ENCODE assay signal across 8 cellular contexts in genomic region chr3:49104427-49105291, GRCh38. TPM values are rescaled to one million over a fixed set of nuclear protein-coding genes. Genes with fewer than 3 reads are reported as not detected.
DNase-seq lines count a peak whose midpoint lies in the region; ATAC-seq, FAIRE-seq and TF ChIP-seq lines count a peak whose summit lies in the region.

TSS of gene QARS1 (minus strand) at chr3:49104757. CDS start at chr3:49104733, 24 bp downstream.

- H3K4me3 Mint-ChIP-seq in activated naive CD4-positive, alpha-beta T cell treated with anti-CD3 and anti-CD28 coated beads for 36 hours, result peak within 1 kb of the TSS; percentile 97

- H4K20me1 ChIP-seq in HCT116 (ENCODE audit: insufficient read depth), result no peaks in the 10 kb centered on the region

- peaks cover 19% of the 10 kb centered on the region for H3K36me3 Mint-ChIP-seq in activated naive CD4-positive, alpha-beta T cell treated with anti-CD3 and anti-CD28 coated beads for 36 hours (ENCODE audit: low read depth)

- TF ChIP-seq POLR2A in HCT116 (IDR thresholded peaks at IDR 0.05; ENCODE audit: borderline replicate concordance, extremely low read depth, insufficient read depth, insufficient read length), result peak; percentile 53

- peak; percentile 98 for FAIRE-seq in G401.6 (lab: Jason Lieb, UNC)
- FAIRE-seq in frontal cortex (lab: Jason Lieb, UNC), result no peak

- peak within 1 kb of the TSS; percentile 79 for H3K27ac ChIP-seq in HCT116 (ENCODE audit: low read depth, low read length)
- H3K27ac ChIP-seq in SK-N-MC, result peak within 1 kb of the TSS; percentile 57; the same call in 1 of the 2 replicates
- H3K27ac ChIP-seq in neutrophil, result peak within 1 kb of the TSS; percentile 75

- H3K9me3 ChIP-seq in HCT116 (ENCODE audit: control insufficient read depth in 1 of 2, insufficient read depth in 1 of 2, low read depth in 1 of 2, low read length in 2 of 2) (no peaks in the 10 kb centered on the region), SK-N-MC (ENCODE audit: low read depth, low read length) (no peaks in the 10 kb centered on the region), neutrophil (no peaks in the 10 kb centered on the region)

- H3K27me3 ChIP-seq in HCT116 (ENCODE audit: insufficient read depth, low read length) (no peaks in the 10 kb centered on the region), neutrophil (no peaks in the 10 kb centered on the region)

- TF ChIP-seq CTCF in HCT116 (IDR thresholded peaks at IDR 0.05 in 2 of 3, conservative IDR thresholded peaks at IDR 0.05 in 1 of 3; ENCODE audit: borderline replicate concordance in 1 of 3, insufficient read depth in 1 of 3, low read depth in 2 of 3, low read length in 2 of 3) (no peak), neutrophil (IDR thresholded peaks at IDR 0.05) (no peak), subcutaneous adipose tissue (IDR thresholded peaks at IDR 0.05; ENCODE audit: low read depth) (no peak)

- H3K4me3 ChIP-seq in HCT116 (replicated peaks in 1 of 2; ENCODE audit: low read depth in 1 of 2, low read length in 2 of 2), result peak within 1 kb of the TSS; percentile 93 to 97
- H3K4me3 ChIP-seq in SK-N-MC, result peak within 1 kb of the TSS; percentile 88
- peak within 1 kb of the TSS; percentile 92 to 96 for H3K4me3 ChIP-seq in neutrophil (ENCODE audit: low read depth in 1 of 2, low read length in 1 of 2)

- RAD21 ChIA-PET in HCT116 (lab: Charles Lee; ENCODE audit: low non-redundant PET in 1 of 2, low total read pairs in 2 of 2, uncharacterized antibody in 2 of 2, unreplicated experiment in 2 of 2), result interaction anchor here in 1 of 2 experiments (1.3 kb wide), 1 partner anchor 10 kb away, joined by 3 read pairs; no protein-coding TSS in a partner anchor

- H3K27me3 Mint-ChIP-seq in activated naive CD4-positive, alpha-beta T cell treated with anti-CD3 and anti-CD28 coated beads for 36 hours (ENCODE audit: low read depth), result no peaks in the 10 kb centered on the region

- intact Hi-C loops in HCT116 (cut with micrococcal nuclease), result no loop called here
- intact Hi-C loops in activated naive CD4-positive, alpha-beta T cell treated with anti-CD3 and anti-CD28 coated beads for 36 hours (cut with micrococcal nuclease), result loop anchor here (1.0 kb wide), 2 partner anchors 10 to 16 kb away; partner anchors contain the start of genes QRICH1 and USP19

- H3K79me2 ChIP-seq in HCT116 (ENCODE audit: insufficient read depth, low read length), result peaks cover 23% of the 10 kb centered on the region

- no peak for TF ChIP-seq RAD21 in HCT116 (IDR thresholded peaks at IDR 0.05; ENCODE audit: low read depth)

- CTCF ChIA-PET in HCT116 (lab: Charles Lee), result interaction anchor here (1.6 kb wide), 1 partner anchor 10 kb away, joined by 6 read pairs; the partner anchor contains the start of gene QRICH1
- CTCF ChIA-PET in activated naive CD4-positive, alpha-beta T cell treated with anti-CD3 and anti-CD28 coated beads for 36 hours (lab: Charles Lee), result interaction anchor here (1.9 to 2.9 kb wide), 2 partner anchors 10 to 82 kb away, joined by 5 to 12 read pairs; partner anchors contain the start of genes NDUFAF3 and QRICH1

- peaks cover 34 to 36% of the 10 kb centered on the region in 2 experiments for H3K36me3 ChIP-seq in HCT116 (ENCODE audit: control insufficient read depth in 1 of 2, insufficient read depth in 2 of 2, low read length in 2 of 2)
- peaks cover 21% of the 10 kb centered on the region; the same call in 1 of the 2 replicates for H3K36me3 ChIP-seq in SK-N-MC (ENCODE audit: insufficient read depth, low read length)
- peaks cover 60% of the 10 kb centered on the region for H3K36me3 ChIP-seq in neutrophil

- H3K27ac Mint-ChIP-seq in activated naive CD4-positive, alpha-beta T cell treated with anti-CD3 and anti-CD28 coated beads for 36 hours, result peak within 1 kb of the TSS; percentile 85

- H2AFZ ChIP-seq in HCT116 (ENCODE audit: low read depth, low read length, poor library complexity, severe bottlenecking), result peak within 1 kb of the TSS; percentile 39

- peak; percentile 96 for ATAC-seq in HCT116

- POLR2A ChIA-PET in HCT116 (lab: Charles Lee), result interaction anchor here (1.4 to 2.1 kb wide), 3 partner anchors 10 to 16 kb away, joined by 3 to 11 read pairs (median 8); partner anchors contain the start of genes QRICH1 and USP19

- peaks cover 9 to 20% of the 10 kb centered on the region in 2 experiments; a peak in 3 of 4 replicates for H3K4me1 ChIP-seq in HCT116 (ENCODE audit: control insufficient read depth in 1 of 2, insufficient read depth in 2 of 2, low read length in 2 of 2)
- H3K4me1 ChIP-seq in neutrophil (ENCODE audit: control insufficient read depth in 1 of 2, insufficient read depth in 1 of 2, low read depth in 1 of 2, low read length in 1 of 2), result peaks cover 18 to 20% of the 10 kb centered on the region in 2 experiments

- H3K4me2 ChIP-seq in HCT116 (ENCODE audit: low read length), result peak within 1 kb of the TSS; percentile 96

- H3K4me1 Mint-ChIP-seq in activated naive CD4-positive, alpha-beta T cell treated with anti-CD3 and anti-CD28 coated beads for 36 hours (ENCODE audit: low read depth), result peaks cover 26% of the 10 kb centered on the region

- peak; percentile 78 for DNase-seq in HCT116 (ENCODE audit: low read depth, low spot score)
- DNase-seq in NAMALWA (ENCODE audit: low spot score), result peak; percentile 88
- no peak for DNase-seq in SK-N-MC (ENCODE audit: low read depth, low spot score)
- DNase-seq in activated naive CD4-positive, alpha-beta T cell treated with anti-CD3 and anti-CD28 coated beads for 36 hours, result peak; percentile 94
- DNase-seq in frontal cortex (ENCODE audit: low spot score in 2 of 2), result peak; percentile 89 to 96

- BruUV-seq in HCT116 (replicated peaks; lab: Mats Ljungman, UMichigan), result TSS peak; percentile 93

- H3K9me3 Mint-ChIP-seq in activated naive CD4-positive, alpha-beta T cell treated with anti-CD3 and anti-CD28 coated beads for 36 hours, result no peaks in the 10 kb centered on the region

- peak within 1 kb of the TSS; percentile 92 for H3K9ac ChIP-seq in HCT116 (ENCODE audit: low read length)
- H3K9ac ChIP-seq in SK-N-MC (ENCODE audit: insufficient read length), result peak within 1 kb of the TSS; percentile 86

- H3K9me2 ChIP-seq in HCT116 (ENCODE audit: insufficient read depth), result no peaks in the 10 kb centered on the region

TF ChIP-seq in HCT116, 20 proteins besides CTCF, POLR2A, EP300 and RAD21 (continues in another document):
- TF ChIP-seq ZBTB33 (IDR thresholded peaks at IDR 0.05; ENCODE audit: extremely low read depth, insufficient replicate concordance, low read length) (peak; percentile 20), SIN3A (IDR thresholded peaks at IDR 0.05; ENCODE audit: low read depth) (peak; percentile 77; the same call in 1 of the 2 replicates), SRF (IDR thresholded peaks at IDR 0.05; ENCODE audit: low read depth) (no peak), MAX (IDR thresholded peaks at IDR 0.05) (peak; percentile 72; the same call in 1 of the 2 replicates), TCF7L2 (IDR thresholded peaks at IDR 0.05; ENCODE audit: borderline replicate concordance, extremely low read depth, insufficient read depth, insufficient read length) (no peak), FOSL1 (IDR thresholded peaks at IDR 0.05; ENCODE audit: low read depth) (no peak), POLR2AphosphoS5 (IDR thresholded peaks at IDR 0.05; ENCODE audit: low read depth, low read length) (peak; percentile 89), EGR1 (IDR thresholded peaks at IDR 0.05; ENCODE audit: low read depth) (peak; percentile 60; the same call in 1 of the 2 replicates)
- TF ChIP-seq, protein P1, sequence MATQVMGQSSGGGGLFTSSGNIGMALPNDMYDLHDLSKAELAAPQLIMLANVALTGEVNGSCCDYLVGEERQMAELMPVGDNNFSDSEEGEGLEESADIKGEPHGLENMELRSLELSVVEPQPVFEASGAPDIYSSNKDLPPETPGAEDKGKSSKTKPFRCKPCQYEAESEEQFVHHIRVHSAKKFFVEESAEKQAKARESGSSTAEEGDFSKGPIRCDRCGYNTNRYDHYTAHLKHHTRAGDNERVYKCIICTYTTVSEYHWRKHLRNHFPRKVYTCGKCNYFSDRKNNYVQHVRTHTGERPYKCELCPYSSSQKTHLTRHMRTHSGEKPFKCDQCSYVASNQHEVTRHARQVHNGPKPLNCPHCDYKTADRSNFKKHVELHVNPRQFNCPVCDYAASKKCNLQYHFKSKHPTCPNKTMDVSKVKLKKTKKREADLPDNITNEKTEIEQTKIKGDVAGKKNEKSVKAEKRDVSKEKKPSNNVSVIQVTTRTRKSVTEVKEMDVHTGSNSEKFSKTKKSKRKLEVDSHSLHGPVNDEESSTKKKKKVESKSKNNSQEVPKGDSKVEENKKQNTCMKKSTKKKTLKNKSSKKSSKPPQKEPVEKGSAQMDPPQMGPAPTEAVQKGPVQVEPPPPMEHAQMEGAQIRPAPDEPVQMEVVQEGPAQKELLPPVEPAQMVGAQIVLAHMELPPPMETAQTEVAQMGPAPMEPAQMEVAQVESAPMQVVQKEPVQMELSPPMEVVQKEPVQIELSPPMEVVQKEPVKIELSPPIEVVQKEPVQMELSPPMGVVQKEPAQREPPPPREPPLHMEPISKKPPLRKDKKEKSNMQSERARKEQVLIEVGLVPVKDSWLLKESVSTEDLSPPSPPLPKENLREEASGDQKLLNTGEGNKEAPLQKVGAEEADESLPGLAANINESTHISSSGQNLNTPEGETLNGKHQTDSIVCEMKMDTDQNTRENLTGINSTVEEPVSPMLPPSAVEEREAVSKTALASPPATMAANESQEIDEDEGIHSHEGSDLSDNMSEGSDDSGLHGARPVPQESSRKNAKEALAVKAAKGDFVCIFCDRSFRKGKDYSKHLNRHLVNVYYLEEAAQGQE (IDR thresholded peaks at IDR 0.05; ENCODE audit: low read depth), result no peak

RNA-seq across cellular contexts. Expression of gene QARS1, which starts in this region (rescaled TPM):
- total RNA-seq in HCT116 (2021; ENCODE audit: unreplicated experiment) (346 TPM), frontal cortex (179 TPM), subcutaneous adipose tissue (100 to 1,000 TPM; 198 to 233 (median 211) TPM)
- 451 and 469 TPM in 2 replicates for polyA plus RNA-seq in HCT116 (2012)
- total RNA-seq in activated naive CD4-positive, alpha-beta T cell treated with anti-CD3 and anti-CD28 coated beads for 36 hours, result 100 to 1,000 TPM; 265 to 281 TPM
